ENCODE assay signal across 30 cellular contexts in the genomic region with DNA sequence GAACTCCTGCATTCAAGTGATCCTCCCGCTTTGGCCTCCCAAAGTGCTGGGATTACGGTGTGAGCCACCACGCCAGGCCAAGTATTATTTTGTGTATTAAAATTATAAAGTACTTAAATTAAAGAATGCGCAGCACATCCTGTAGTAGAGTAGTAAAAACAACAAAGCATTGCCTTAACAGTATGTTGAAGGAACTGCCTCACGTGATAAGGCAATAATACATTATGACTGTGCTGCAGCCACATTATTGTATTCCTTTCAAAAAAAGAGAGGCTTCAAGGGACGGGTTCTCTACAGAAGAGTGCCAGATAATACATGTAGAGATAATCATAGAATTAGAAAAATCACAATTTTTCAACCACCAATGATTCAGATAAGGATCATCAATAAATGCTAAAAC. TPM values are rescaled to one million over a fixed set of nuclear protein-coding genes. Genes with fewer than 3 reads are reported as not detected.
DNase-seq lines count a peak whose midpoint lies in the region; ATAC-seq and TF ChIP-seq lines count a peak whose summit lies in the region.
"Had no signal": no experiment of that assay in that cellular context is flagged by ENCODE, and none has a peak within 500 bp of the region (broad histone marks: within the 10 kb centered on the region; RNA-seq: fewer than 3 reads in every experiment).

No MANE protein-coding gene starts in this region.

- H4K20me1 ChIP-seq in PC-9 (ENCODE audit: insufficient read depth), result no peaks in the 10 kb centered on the region
- H4K20me1 ChIP-seq: BLaER1; BLaER1 treated with 17β-estradiol and CSF1 and Interleukin-3, amounts not matched to agents 10 nM and 100 nM had no signal

- CTCF ChIA-PET in PC-9 (lab: Charles Lee), result no interaction called here

- H3K4me3 ChIP-seq in PC-9 (no peak overlapping the region), mucosa of descending colon (no peak overlapping the region)
- H3K4me3 ChIP-seq: A549; BLaER1; BLaER1 treated with 17β-estradiol and CSF1 and Interleukin-3, amounts not matched to agents 10 nM and 100 nM had no signal

- H3F3A ChIP-seq in PC-9 (ENCODE audit: insufficient read depth, low read depth), result no peaks in the 10 kb centered on the region

- intact Hi-C loops in PC-9 (cut with micrococcal nuclease; ENCODE audit: unreplicated experiment) (no loop called here), left colon (cut with DNase I, micrococcal nuclease) (no loop called here), mucosa of descending colon (cut with DNase I, micrococcal nuclease) (no loop called here)

- POLR2A ChIA-PET in PC-9 (lab: Charles Lee; ENCODE audit: unreplicated experiment), result no interaction called here

- H3K9me3 ChIP-seq in PC-9 (ENCODE audit: insufficient read depth, low read depth) (no peaks in the 10 kb centered on the region), mucosa of descending colon (no peaks in the 10 kb centered on the region)
- H3K9me3 ChIP-seq: A549; BE2C; BLaER1; BLaER1 treated with 17β-estradiol and CSF1 and Interleukin-3, amounts not matched to agents 10 nM and 100 nM; Caco-2 had no signal

- peak overlapping the region; percentile 29; the same call in 1 of the 2 replicates for H3K4me2 ChIP-seq in PC-9
- H3K4me2 ChIP-seq: A549, BLaER1 had no signal

- no peak overlapping the region for H2AFZ ChIP-seq in PC-9

- peak; percentile 90 for ATAC-seq in left colon
- ATAC-seq in mucosa of descending colon, result peak; percentile 61
- no peak for ATAC-seq in GM21381 (IDR thresholded peaks at IDR 0.05; ENCODE audit: unreplicated experiment)
- no peak for ATAC-seq in GM19324 (IDR thresholded peaks at IDR 0.05; ENCODE audit: low FRiP score, unreplicated experiment)
- ATAC-seq in GM18868 (IDR thresholded peaks at IDR 0.05; ENCODE audit: unreplicated experiment), result no peak
- ATAC-seq: A549; CD8-positive, alpha-beta T cell had no signal

- H3K36me3 ChIP-seq in PC-9 (ENCODE audit: low read depth) (no peaks in the 10 kb centered on the region), mucosa of descending colon (ENCODE audit: low read depth) (no peaks in the 10 kb centered on the region)
- H3K36me3 ChIP-seq: BE2C, BLaER1 had no signal

- BruUV-seq in PC-9 (replicated peaks; lab: Mats Ljungman, UMichigan), result no TSS peak

- H3K27me3 ChIP-seq in PC-9 (ENCODE audit: insufficient read depth, low read depth), result no peaks in the 10 kb centered on the region
- H3K27me3 ChIP-seq: BE2C; BLaER1; BLaER1 treated with 17β-estradiol and CSF1 and Interleukin-3, amounts not matched to agents 10 nM and 100 nM had no signal

- peaks cover 10% of the 10 kb centered on the region for H3K4me1 ChIP-seq in PC-9 (replicated peaks; ENCODE audit: insufficient read depth)
- H3K4me1 ChIP-seq in mucosa of descending colon (ENCODE audit: low read depth), result no peaks in the 10 kb centered on the region
- H3K4me1 ChIP-seq: A549, BE2C, Caco-2 had no signal

- H3K9me2 ChIP-seq in PC-9 (ENCODE audit: insufficient read depth), result no peaks in the 10 kb centered on the region

- H3K79me2 ChIP-seq in PC-9 (ENCODE audit: low read depth), result no peaks in the 10 kb centered on the region

- DNase-seq in PC-9, result no peak
- no peak for DNase-seq in left colon
- no peak for DNase-seq in mucosa of descending colon
- DNase-seq: 8988T; ACHN; BE2C; C1 segment of cervical spinal cord; Caco-2; Calu3; CD4-positive, alpha-beta memory T cell; CD4-positive, alpha-beta T cell; CD4-positive, CD25-positive, alpha-beta regulatory T cell; CD8-positive, alpha-beta memory T cell; CD8-positive, alpha-beta T cell; COR-L47; DMS 273 treated with DMSO at 0.1 percent for 48 hours; DMS153; DMS53; DMS79; DMS79 treated with DMSO at 0.1 percent for 48 hours; DND-41; EL had no signal

- no peak for TF ChIP-seq CTCF in PC-9 (conservative IDR thresholded peaks at IDR 0.05)
- no peak for TF ChIP-seq CTCF in mucosa of descending colon (IDR thresholded peaks at IDR 0.05)

- peak overlapping the region; percentile 31; the same call in 1 of the 2 replicates for H3K27ac ChIP-seq in PC-9
- H3K27ac ChIP-seq: 22Rv1; A549; BLaER1; BLaER1 treated with 17β-estradiol and CSF1 and Interleukin-3, amounts not matched to agents 10 nM and 100 nM; C4-2B had no signal

RNA-seq across cellular contexts. Expression of a gene that starts 33.7 kb away (rescaled TPM):
- 11.5 and 12.7 TPM in 2 replicates for total RNA-seq in PC-9 (2021)
- total RNA-seq in left colon, result 1 to 10 TPM; 5.3 to 6.8 TPM
- total RNA-seq in mucosa of descending colon, result 10 to 100 TPM in 1 of 3 donors, 1 to 10 TPM in 2; 5.4 to 11.2 (median 5.5) TPM

RNA-seq across cellular contexts. Expression of a gene that starts 33.8 kb away (rescaled TPM):
- total RNA-seq in PC-9 (2021), result 128 and 265 TPM in 2 replicates
- total RNA-seq in left colon, result 100 to 1,000 TPM; 194 to 300 TPM
- 100 to 1,000 TPM; 109 to 235 (median 221) TPM for total RNA-seq in mucosa of descending colon

Comparison
In these comparisons a context has a peak if more than half of its experiments do, and no peak if none do; other contexts are left out.
1. ATAC-seq: peak in left colon (single experiment) and mucosa of descending colon (single experiment); none in GM21381 (single experiment), GM19324 (single experiment) and GM18868 (single experiment).